ENCODE assay signal across 19 cellular contexts in the genomic region with DNA sequence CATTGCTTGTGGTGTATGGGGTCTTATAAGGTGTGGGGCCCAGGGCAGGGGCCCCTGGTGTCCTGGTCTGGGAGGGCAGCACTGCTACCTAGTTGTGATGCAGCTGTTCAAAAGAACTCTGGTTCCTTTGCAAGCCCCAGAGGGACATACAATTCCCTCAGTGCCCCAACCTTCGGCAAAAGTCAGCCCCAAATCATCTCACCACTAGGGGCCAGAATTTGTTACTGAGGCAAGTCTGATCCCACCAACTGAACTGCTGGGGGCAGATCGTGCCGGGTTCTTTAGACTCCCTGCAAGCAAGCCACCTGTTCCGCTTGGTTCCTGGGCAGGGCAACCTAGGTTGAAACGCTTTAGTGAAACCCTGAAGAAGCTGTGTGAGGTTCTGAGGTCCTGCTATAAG.
DNase-seq lines count a peak whose midpoint lies in the region; ATAC-seq, FAIRE-seq and TF ChIP-seq lines count a peak whose summit lies in the region.
"Had no signal": no experiment of that assay in that cellular context is flagged by ENCODE, and none has a peak within 500 bp of the region (broad histone marks: within the 10 kb centered on the region; RNA-seq: fewer than 3 reads in every experiment).

No MANE protein-coding gene starts in this region.

- no peak for FAIRE-seq in pancreas (lab: Jason Lieb, UNC)
- FAIRE-seq: bronchial epithelial cell had no signal

- H3K4me3 ChIP-seq in GM12865 (ENCODE audit: low read depth, low read length) (no peak overlapping the region), HFF-Myc (replicated peaks; ENCODE audit: low read depth, low read length) (no peak overlapping the region), SJCRH30 (no peak overlapping the region), fibroblast of villous mesenchyme (ENCODE audit: low read depth, low read length) (no peak overlapping the region), left lung (no peak overlapping the region), pancreas (no peak overlapping the region)
- H3K4me3 ChIP-seq: GM23248, mucosa of descending colon, ovary had no signal

- intact Hi-C loops in left lung (cut with DNase I) (no loop called here), pancreas (cut with DNase I) (no loop called here)

- H3K36me3 ChIP-seq in SJCRH30 (no peaks in the 10 kb centered on the region), left lung (no peaks in the 10 kb centered on the region), pancreas (no peaks in the 10 kb centered on the region)
- H3K36me3 ChIP-seq: ovary, WERI-Rb-1 had no signal

- 68 to 81% methylated on average over 5 of the region's 5 CpGs for WGBS in pancreas, 2 donors

- H3K4me1 ChIP-seq in SJCRH30 (no peaks in the 10 kb centered on the region), left lung (no peaks in the 10 kb centered on the region), pancreas (no peaks in the 10 kb centered on the region)

- H3K27ac ChIP-seq in SJCRH30, result no peak overlapping the region
- H3K27ac ChIP-seq in left lung, result no peak overlapping the region
- H3K27ac ChIP-seq in pancreas, result no peak overlapping the region
- H3K27ac ChIP-seq: GM23248, ovary, WERI-Rb-1 had no signal

- peak; percentile 3 for DNase-seq in GM12865 (ENCODE audit: low read depth)
- no peak for DNase-seq in HFF-Myc (ENCODE audit: extremely low read depth, low read depth)
- peak; percentile 10 to 24 for DNase-seq in SJCRH30
- DNase-seq in fibroblast of villous mesenchyme (ENCODE audit: low read depth), result no peak
- DNase-seq in left lung, result no peak
- no peak for DNase-seq in pancreas
- DNase-seq: activated CD4-positive, alpha-beta memory T cell treated with anti-CD3 and anti-CD28 coated beads, Interleukin-2, amount 10 ng/mL, durations not matched to agents 7 days and 5 days; activated T-cell treated with anti-CD3 and anti-CD28 coated beads, Interleukin-2, amount 50 U/mL, for 48 hours; GM23248; left colon; mucosa of descending colon; NCI-H1694 treated with DMSO at 0.1 percent for 48 hours; NCI-H510A; ovary; stimulated activated CD4-positive, alpha-beta T cell treated with anti-CD3 and anti-CD28 coated beads, Interleukin-4, amount 100 ng/mL, for 24 hours; T-helper 1 cell; WERI-Rb-1 had no signal

- ATAC-seq in left lung (no peak), pancreas (no peak), HG02763 (IDR thresholded peaks at IDR 0.05; ENCODE audit: unreplicated experiment) (no peak)
- ATAC-seq: left colon, mucosa of descending colon had no signal

- H3K27me3 ChIP-seq in SJCRH30 (no peaks in the 10 kb centered on the region), left lung (no peaks in the 10 kb centered on the region), pancreas (peaks cover 0 to 8% (median 2%) of the 10 kb centered on the region in 4 donors)
- H3K27me3 ChIP-seq: ovary had no signal

- TF ChIP-seq CTCF in GM12865 (IDR thresholded peaks at IDR 0.05; ENCODE audit: insufficient read depth, low read depth, low read length, missing control alignments), result peak; percentile 3
- TF ChIP-seq CTCF in HFF-Myc (IDR thresholded peaks at IDR 0.05; ENCODE audit: low read depth, low read length, missing control alignments), result peak; percentile 15
- TF ChIP-seq CTCF in fibroblast of villous mesenchyme (IDR thresholded peaks at IDR 0.05; ENCODE audit: insufficient read depth, low read depth, low read length), result peak; percentile 8
- no peak for TF ChIP-seq CTCF in left lung (IDR thresholded peaks at IDR 0.05)
- no peak for TF ChIP-seq CTCF in pancreas (IDR thresholded peaks at IDR 0.05)

- no peaks in the 10 kb centered on the region for H3K9me3 ChIP-seq in SJCRH30 (replicated peaks)
- no peaks in the 10 kb centered on the region for H3K9me3 ChIP-seq in left lung
- H3K9me3 ChIP-seq in pancreas, result no peaks in the 10 kb centered on the region
- H3K9me3 ChIP-seq: mucosa of descending colon, ovary had no signal

Comparison
In these comparisons a context has a peak if more than half of its experiments do, and no peak if none do; other contexts are left out.
1. DNase-seq: peak in GM12865 (single experiment) and SJCRH30 (2 of 2); none in HFF-Myc (single experiment), fibroblast of villous mesenchyme (single experiment), left lung (0 of 2) and pancreas (0 of 6).
2. CTCF ChIP-seq: peak in GM12865 (single experiment), HFF-Myc (single experiment) and fibroblast of villous mesenchyme (single experiment); none in left lung (0 of 2) and pancreas (0 of 4).